In genomic region chr3:38834717-38835116, GRCh38 we compare ENCODE assay signal across 15 cellular contexts. TPM values are rescaled to one million over a fixed set of nuclear protein-coding genes. Genes with fewer than 3 reads are reported as not detected.
A peak's percentile ranks its signal among the peaks of the same experiment; 100 is the strongest.
DNase-seq lines count a peak whose midpoint lies in the region; ATAC-seq and TF ChIP-seq lines count a peak whose summit lies in the region.
"Had no signal": no experiment of that assay in that cellular context is flagged by ENCODE, and none has a peak within 500 bp of the region (broad histone marks: within the 10 kb centered on the region; RNA-seq: fewer than 3 reads in every experiment).

No MANE protein-coding gene starts in this region.

- peaks cover 11% of the 10 kb centered on the region for H3K4me1 Mint-ChIP-seq in T-helper 2 cell treated with Interferon-gamma antibody and Interleukin-4, amounts not matched to agents 5 μg/mL and 100 μg/mL, for 36 hours (ENCODE audit: low read depth)

- in situ Hi-C loops in brain microvascular endothelial cell (cut with HindIII; ENCODE audit: low pct_ligation_motif_present, low sequenced_read_pairs), result loop anchor here (25.0 kb wide), 1 partner anchor 322 kb away; no protein-coding TSS in a partner anchor

- DNase-seq in T-helper 2 cell treated with Interferon-gamma antibody and Interleukin-4, amounts not matched to agents 5 μg/mL and 100 μg/mL, for 36 hours (ENCODE audit: low spot score), result no peak
- DNase-seq in T-helper 2 cell (no peak), brain microvascular endothelial cell (no peak), psoas muscle (no peak), inferior parietal cortex (ENCODE audit: extremely low spot score) (no peak), prostate gland (ENCODE audit: low spot score) (no peak), KG1 (lab: John Stamatoyannopoulos, UW) (no peak)
- DNase-seq: CD4-positive, alpha-beta memory T cell; DMS79; occipital lobe had no signal

- H3K9me3 Mint-ChIP-seq in T-helper 2 cell treated with Interferon-gamma antibody and Interleukin-4, amounts not matched to agents 5 μg/mL and 100 μg/mL, for 36 hours, result no peaks in the 10 kb centered on the region
- H3K9me3 Mint-ChIP-seq: activated CD4-positive, alpha-beta memory T cell treated with anti-CD3 and anti-CD28 coated beads, Interleukin-2, amount 10 ng/mL, durations not matched to agents 7 days and 5 days had no signal

- H3K9ac ChIP-seq in Loucy (ENCODE audit: low read depth, low read length, poor library complexity, severe bottlenecking), result no peak overlapping the region

- no peaks in the 10 kb centered on the region for H3K9me2 ChIP-seq in Loucy (replicated peaks; ENCODE audit: low read depth, low read length)

- no peaks in the 10 kb centered on the region for H3K9me3 ChIP-seq in Loucy (ENCODE audit: insufficient read depth, low read depth, low read length)
- no peaks in the 10 kb centered on the region for H3K9me3 ChIP-seq in psoas muscle
- no peaks in the 10 kb centered on the region for H3K9me3 ChIP-seq in prostate gland
- H3K9me3 ChIP-seq: mucosa of descending colon had no signal

- H3K27ac Mint-ChIP-seq in T-helper 2 cell treated with Interferon-gamma antibody and Interleukin-4, amounts not matched to agents 5 μg/mL and 100 μg/mL, for 36 hours, result peak overlapping the region; percentile 73

- peak overlapping the region; percentile 78 for H3K27ac ChIP-seq in brain microvascular endothelial cell
- peak overlapping the region; percentile 16 for H3K27ac ChIP-seq in psoas muscle
- no peak overlapping the region for H3K27ac ChIP-seq in prostate gland
- H3K27ac ChIP-seq: 22Rv1 had no signal

- no peaks in the 10 kb centered on the region for H3K79me2 ChIP-seq in Loucy (ENCODE audit: insufficient read depth, low read length)

- H3K4me3 ChIP-seq in Loucy (ENCODE audit: low read length, poor library complexity, severe bottlenecking) (no peak overlapping the region), brain microvascular endothelial cell (ENCODE audit: low read depth, low read length) (no peak overlapping the region), psoas muscle (no peak overlapping the region), prostate gland (no peak overlapping the region)
- H3K4me3 ChIP-seq: mucosa of descending colon had no signal

- no peak for TF ChIP-seq POLR2A in prostate gland (IDR thresholded peaks at IDR 0.05)

- TF ChIP-seq CTCF in Loucy (conservative IDR thresholded peaks at IDR 0.05; ENCODE audit: low read length) (no peak), brain microvascular endothelial cell (IDR thresholded peaks at IDR 0.05; ENCODE audit: low read depth, low read length, missing control alignments) (no peak), psoas muscle (IDR thresholded peaks at IDR 0.05) (no peak), prostate gland (IDR thresholded peaks at IDR 0.05) (no peak)

- H3K27me3 Mint-ChIP-seq in T-helper 2 cell treated with Interferon-gamma antibody and Interleukin-4, amounts not matched to agents 5 μg/mL and 100 μg/mL, for 36 hours (ENCODE audit: low read depth), result peaks cover 4% of the 10 kb centered on the region

- H3K36me3 Mint-ChIP-seq in T-helper 2 cell treated with Interferon-gamma antibody and Interleukin-4, amounts not matched to agents 5 μg/mL and 100 μg/mL, for 36 hours (ENCODE audit: low read depth), result no peaks in the 10 kb centered on the region
- H3K36me3 Mint-ChIP-seq: CD4-positive, alpha-beta memory T cell; IgD-negative memory B cell had no signal

- H3K4me3 Mint-ChIP-seq in T-helper 2 cell treated with Interferon-gamma antibody and Interleukin-4, amounts not matched to agents 5 μg/mL and 100 μg/mL, for 36 hours, result no peak overlapping the region
- H3K4me3 Mint-ChIP-seq: activated CD4-positive, alpha-beta memory T cell treated with anti-CD3 and anti-CD28 coated beads, Interleukin-2, amount 10 ng/mL, durations not matched to agents 7 days and 5 days; IgD-negative memory B cell had no signal

- H3K27me3 ChIP-seq in Loucy (ENCODE audit: insufficient read depth, low read length, poor library complexity, severe bottlenecking), result no peaks in the 10 kb centered on the region
- H3K27me3 ChIP-seq in brain microvascular endothelial cell (replicated peaks), result no peaks in the 10 kb centered on the region
- H3K27me3 ChIP-seq in psoas muscle (ENCODE audit: insufficient read depth in 3 of 3, low read length in 2 of 3), result no peaks in the 10 kb centered on the region
- H3K27me3 ChIP-seq in prostate gland (replicated peaks; ENCODE audit: insufficient read depth), result no peaks in the 10 kb centered on the region

- no peaks in the 10 kb centered on the region for H3F3A ChIP-seq in Loucy (ENCODE audit: low read depth)

- H3K36me3 ChIP-seq in Loucy (ENCODE audit: insufficient read depth, low read length) (no peaks in the 10 kb centered on the region), brain microvascular endothelial cell (replicated peaks) (no peaks in the 10 kb centered on the region), psoas muscle (ENCODE audit: insufficient read depth in 1 of 2, low read depth in 1 of 2) (no peaks in the 10 kb centered on the region), prostate gland (no peaks in the 10 kb centered on the region)

- ATAC-seq in psoas muscle, result no peak

- intact Hi-C loops in psoas muscle (cut with DNase I), result no loop called here
- intact Hi-C loops in prostate gland (cut with DNase I), result no loop called here

- H3K4me2 ChIP-seq in Loucy (ENCODE audit: low read depth, low read length, poor library complexity, severe bottlenecking), result peak overlapping the region; percentile 26

- H3K4me1 ChIP-seq in Loucy (ENCODE audit: insufficient read depth, low read length, poor library complexity, severe bottlenecking) (peaks cover 11% of the 10 kb centered on the region), psoas muscle (no peaks in the 10 kb centered on the region), prostate gland (replicated peaks) (no peaks in the 10 kb centered on the region)

- no peaks in the 10 kb centered on the region for H4K20me1 ChIP-seq in Loucy (ENCODE audit: insufficient read depth, low read length, poor library complexity, severe bottlenecking)

- no peak overlapping the region for H2AFZ ChIP-seq in Loucy (ENCODE audit: low read length)

RNA-seq across cellular contexts. Expression of gene SCN10A, which starts 18.7 kb away (rescaled TPM):
- total RNA-seq in psoas muscle (not detected), prostate gland (not detected)
- not detected for polyA plus RNA-seq in psoas muscle
- total RNA-seq: activated CD4-positive, alpha-beta memory T cell treated with anti-CD3 and anti-CD28 coated beads, Interleukin-2, amount 10 ng/mL, durations not matched to agents 7 days and 5 days; CD4-positive, alpha-beta memory T cell; mucosa of descending colon; occipital lobe had no signal
- polyA plus RNA-seq: CD4-positive, alpha-beta memory T cell; IgD-negative memory B cell had no signal

Comparison
In these comparisons a context has a peak if more than half of its experiments do, and no peak if none do; other contexts are left out.
1. H3K27ac ChIP-seq: peak in brain microvascular endothelial cell (single experiment) and psoas muscle (single experiment); none in prostate gland (0 of 2).